Comparison of ENCODE assay signal across 8 cellular contexts in genomic region chr14:32702571-32702970, GRCh38.
DNase-seq lines count a peak whose midpoint lies in the region; ATAC-seq and TF ChIP-seq lines count a peak whose summit lies in the region.

No MANE protein-coding gene starts in this region.

- ATAC-seq in GM18502 (IDR thresholded peaks at IDR 0.05; ENCODE audit: poor library complexity, unreplicated experiment) = peak; percentile 94
- ATAC-seq in HG02763 (IDR thresholded peaks at IDR 0.05; ENCODE audit: unreplicated experiment) = peak; percentile 82
- ATAC-seq in heart right ventricle = peak; percentile 82 to 96 (median 84)
- ATAC-seq in gastrocnemius medialis = peak; percentile 43 to 62

- intact Hi-C loops in activated CD4-positive, alpha-beta memory T cell treated with anti-CD3 and anti-CD28 coated beads for 36 hours (cut with micrococcal nuclease) = loop anchor here (5.0 to 10.0 kb wide), 2 partner anchors 128 to 510 kb away; no protein-coding TSS in a partner anchor
- intact Hi-C loops in heart right ventricle (cut with DNase I) (loop anchor here in 2 of 10 donors (10.0 kb wide), 2 partner anchors 122 to 282 kb away; no protein-coding TSS in a partner anchor), gastrocnemius medialis (cut with DNase I; ENCODE audit: low total_unique reads) (no loop called here)

- H3K4me1 ChIP-seq in heart right ventricle = peaks cover 9 to 38% (median 31%) of the 10 kb centered on the region in 9 donors
- peaks cover 34 to 38% of the 10 kb centered on the region in 2 donors for H3K4me1 ChIP-seq in gastrocnemius medialis

- H3K36me3 Mint-ChIP-seq in activated CD4-positive, alpha-beta memory T cell treated with anti-CD3 and anti-CD28 coated beads for 36 hours = no peaks in the 10 kb centered on the region

- H3K4me1 Mint-ChIP-seq in activated CD4-positive, alpha-beta memory T cell treated with anti-CD3 and anti-CD28 coated beads for 36 hours (ENCODE audit: low read depth) = peaks cover 7% of the 10 kb centered on the region

- no peak for TF ChIP-seq POLR2A in gastrocnemius medialis (IDR thresholded peaks at IDR 0.05)

- H3K36me3 ChIP-seq in heart right ventricle = peaks cover 0 to 13% (median 0%) of the 10 kb centered on the region in 9 donors
- H3K36me3 ChIP-seq in gastrocnemius medialis = no peaks in the 10 kb centered on the region

- H3K4me3 ChIP-seq in heart right ventricle = peak overlapping the region in 1 of 10 donors; percentile 6
- peak overlapping the region in 1 of 4 donors; percentile 3 for H3K4me3 ChIP-seq in gastrocnemius medialis

- POLR2A ChIA-PET in activated CD4-positive, alpha-beta memory T cell treated with anti-CD3 and anti-CD28 coated beads for 36 hours (lab: Charles Lee) = no interaction called here

- WGBS in heart right ventricle, 2 donors = 10 to 14% methylated on average over 8 of the region's 8 CpGs

- CTCF ChIA-PET in activated CD4-positive, alpha-beta memory T cell treated with anti-CD3 and anti-CD28 coated beads for 36 hours (lab: Charles Lee) = no interaction called here

- H3K27ac ChIP-seq in heart right ventricle = peak overlapping the region; percentile 56 to 87 (median 74)
- H3K27ac ChIP-seq in gastrocnemius medialis = peak overlapping the region; percentile 60 to 65 (median 63)

- H3K9me3 Mint-ChIP-seq in activated CD4-positive, alpha-beta memory T cell treated with anti-CD3 and anti-CD28 coated beads for 36 hours = no peaks in the 10 kb centered on the region

- in situ Hi-C loops in gastrocnemius medialis (cut with MboI; ENCODE audit: low sequenced_read_pairs in 4 of 4) = no loop called here

- peak; percentile 62 for DNase-seq in activated CD4-positive, alpha-beta memory T cell treated with anti-CD3 and anti-CD28 coated beads for 36 hours
- DNase-seq in heart right ventricle = peak; percentile 26 to 38
- DNase-seq in gastrocnemius medialis = peak in 1 of 2 donors; percentile 11
- no peak for DNase-seq in NCI-H345 (lab: John Stamatoyannopoulos, UW)
- DNase-seq in SKM-1 treated with dmso at 0.1 percent for 144 hours (lab: John Stamatoyannopoulos, UW; ENCODE audit: unreplicated experiment) = no peak
- no peak for DNase-seq in SKM-1 (lab: John Stamatoyannopoulos, UW; ENCODE audit: unreplicated experiment)

- no peaks in the 10 kb centered on the region for H3K27me3 ChIP-seq in heart right ventricle
- no peaks in the 10 kb centered on the region for H3K27me3 ChIP-seq in gastrocnemius medialis

- no peaks in the 10 kb centered on the region for H3K9me3 ChIP-seq in heart right ventricle
- H3K9me3 ChIP-seq in gastrocnemius medialis = no peaks in the 10 kb centered on the region

- peak overlapping the region; percentile 80 for H3K27ac Mint-ChIP-seq in activated CD4-positive, alpha-beta memory T cell treated with anti-CD3 and anti-CD28 coated beads for 36 hours

- H3K4me3 Mint-ChIP-seq in activated CD4-positive, alpha-beta memory T cell treated with anti-CD3 and anti-CD28 coated beads for 36 hours = no peak overlapping the region

- no peaks in the 10 kb centered on the region for H3K27me3 Mint-ChIP-seq in activated CD4-positive, alpha-beta memory T cell treated with anti-CD3 and anti-CD28 coated beads for 36 hours

- no peak for TF ChIP-seq CTCF in heart right ventricle (IDR thresholded peaks at IDR 0.05)
- no peak for TF ChIP-seq CTCF in gastrocnemius medialis (IDR thresholded peaks at IDR 0.05 in 4 of 5, conservative IDR thresholded peaks at IDR 0.05 in 1 of 5)

Comparison
In these comparisons a context has a peak if more than half of its experiments do, and no peak if none do; other contexts are left out.
1. DNase-seq: peak in activated CD4-positive, alpha-beta memory T cell treated with anti-CD3 and anti-CD28 coated beads for 36 hours (single experiment) and heart right ventricle (2 of 2); none in NCI-H345 (single experiment), SKM-1 treated with dmso at 0.1 percent for 144 hours (single experiment) and SKM-1 (single experiment).
2. Peak in every context shown above with its lines, with median percentiles within 50 percentile points of each other: ATAC-seq.